ENCODE assay signal across 8 cellular contexts in genomic region chr1:232630047-232630893, GRCh38. TPM values are rescaled to one million over a fixed set of nuclear protein-coding genes. Genes with fewer than 3 reads are reported as not detected.
A peak's percentile ranks its signal among the peaks of the same experiment; 100 is the strongest.
DNase-seq lines count a peak whose midpoint lies in the region; ATAC-seq and TF ChIP-seq lines count a peak whose summit lies in the region.

TSS of gene SIPA1L2 (minus strand) at chr1:232630133. CDS start at chr1:232515339, 114,794 bp downstream.

- peaks cover 11 to 12% of the 10 kb centered on the region in 2 donors for H3K4me1 Mint-ChIP-seq in natural killer cell treated with Interleukin-12 subunit alpha and Interleukin-12 subunit beta and Interleukin-15 and Interleukin-18, amount 100 ng/mL, for 72 hours (ENCODE audit: low read depth in 2 of 2)

- no peaks in the 10 kb centered on the region for H3K36me3 Mint-ChIP-seq in natural killer cell treated with Interleukin-12 subunit alpha and Interleukin-12 subunit beta and Interleukin-15 and Interleukin-18, amount 100 ng/mL, for 72 hours

- peak within 1 kb of the TSS; percentile 77 to 92 (median 80) for H3K27ac ChIP-seq in Peyer's patch

- H3K27ac Mint-ChIP-seq in natural killer cell treated with Interleukin-12 subunit alpha and Interleukin-12 subunit beta and Interleukin-15 and Interleukin-18, amount 100 ng/mL, for 72 hours, result no peak within 1 kb of the TSS

- peaks cover 0 to 23% (median 0%) of the 10 kb centered on the region in 4 donors for H3K4me1 ChIP-seq in Peyer's patch

- TF ChIP-seq POLR2A in Peyer's patch (IDR thresholded peaks at IDR 0.05), result peak; percentile 73 to 80

- H3K9me3 Mint-ChIP-seq in natural killer cell treated with Interleukin-12 subunit alpha and Interleukin-12 subunit beta and Interleukin-15 and Interleukin-18, amount 100 ng/mL, for 72 hours, result no peaks in the 10 kb centered on the region

- peak within 1 kb of the TSS; percentile 52 to 94 (median 74) for H3K4me3 ChIP-seq in Peyer's patch

- H3K36me3 ChIP-seq in Peyer's patch, result no peaks in the 10 kb centered on the region

- peaks cover 50 to 64% of the 10 kb centered on the region in 2 donors for H3K27me3 Mint-ChIP-seq in natural killer cell treated with Interleukin-12 subunit alpha and Interleukin-12 subunit beta and Interleukin-15 and Interleukin-18, amount 100 ng/mL, for 72 hours

- ATAC-seq in GM21717 (IDR thresholded peaks at IDR 0.05; ENCODE audit: unreplicated experiment), result peak; percentile 99
- ATAC-seq in natural killer cell treated with Interleukin-12 subunit alpha and Interleukin-12 subunit beta and Interleukin-15 and Interleukin-18, amount 100 ng/mL, for 72 hours, result peak; percentile 99

- TF ChIP-seq EP300 in Ishikawa (IDR thresholded peaks at IDR 0.05; ENCODE audit: borderline replicate concordance), result no peak

- TF ChIP-seq CTCF in Peyer's patch (IDR thresholded peaks at IDR 0.05), result peak in 4 of 6 experiments; percentile 20 to 70 (median 57)

- DNase-seq in DMS114 treated with DMSO at 0.1 percent for 48 hours (lab: John Stamatoyannopoulos, UW; ENCODE audit: unreplicated experiment), result peak; percentile 57
- peak; percentile 76 to 98 (median 96) for DNase-seq in Peyer's patch
- DNase-seq in activated T-helper 1 cell treated with anti-CD3 and anti-CD28 coated beads, Interleukin-2, amount 50 U/mL, for 16 hours (ENCODE audit: low read depth in 1 of 2, low spot score in 1 of 2), result peak; percentile 64 to 82
- peak; percentile 82 for DNase-seq in fibroblast of peridontal ligament (ENCODE audit: extremely low read depth)
- DNase-seq in natural killer cell treated with Interleukin-12 subunit alpha and Interleukin-12 subunit beta and Interleukin-15 and Interleukin-18, amount 100 ng/mL, for 72 hours (ENCODE audit: low spot score), result peak; percentile 92
- DNase-seq in stimulated activated naive CD4-positive, alpha-beta T cell (lab: John Stamatoyannopoulos, UW), result peak; percentile 60 to 83 (median 76)

- TF ChIP-seq RAD21 in Ishikawa (IDR thresholded peaks at IDR 0.05; ENCODE audit: low read depth), result peak; percentile 62

- H3K9me3 ChIP-seq in Peyer's patch, result no peaks in the 10 kb centered on the region

- H3K27me3 ChIP-seq in Peyer's patch, result no peaks in the 10 kb centered on the region

- peak within 1 kb of the TSS; percentile 85 for H3K4me3 Mint-ChIP-seq in natural killer cell treated with Interleukin-12 subunit alpha and Interleukin-12 subunit beta and Interleukin-15 and Interleukin-18, amount 100 ng/mL, for 72 hours

TF ChIP-seq in Ishikawa, 13 proteins besides CTCF, POLR2A, EP300 and RAD21:
- no peak for TF ChIP-seq USF1 (IDR thresholded peaks at IDR 0.05)
- peak; percentile 64 for TF ChIP-seq TAF1 (IDR thresholded peaks at IDR 0.05; ENCODE audit: low read depth)
- TF ChIP-seq REST (IDR thresholded peaks at IDR 0.05; ENCODE audit: low read depth), result no peak
- no peak for TF ChIP-seq CEBPB (IDR thresholded peaks at IDR 0.05)
- TF ChIP-seq MAX (IDR thresholded peaks at IDR 0.05), result peak; percentile 30; the same call in 1 of the 2 replicates
- TF ChIP-seq YY1 (IDR thresholded peaks at IDR 0.05; ENCODE audit: low read depth), result peak; percentile 9; the same call in 1 of the 2 replicates
- TF ChIP-seq ZBTB7A (IDR thresholded peaks at IDR 0.05; ENCODE audit: low read depth), result peak; percentile 81

RNA-seq across cellular contexts. Expression of gene SIPA1L2, which starts in this region (rescaled TPM):
- total RNA-seq in Peyer's patch, result 10 to 100 TPM; 38.0 to 72.4 (median 44.6) TPM
- 1 to 10 TPM; 2.4 to 3.7 TPM for total RNA-seq in natural killer cell treated with Interleukin-12 subunit alpha and Interleukin-12 subunit beta and Interleukin-15 and Interleukin-18, amount 100 ng/mL, for 72 hours

Comparison
In these comparisons a context has a peak if more than half of its experiments do, and no peak if none do; other contexts are left out.
1. Peak in every context shown above with its lines: DNase-seq, ATAC-seq, H3K4me3 ChIP-seq and H3K27ac ChIP-seq.
2. RNA of gene SIPA1L2 (total RNA-seq): 38.0 to 72.4 TPM in Peyer's patch; 2.4 to 3.7 TPM in natural killer cell treated with Interleukin-12 subunit alpha and Interleukin-12 subunit beta and Interleukin-15 and Interleukin-18, amount 100 ng/mL, for 72 hours; every median in the first group is over 4 times any median in the second.